ENCODE assay signal across 24 cellular contexts in the genomic region with DNA sequence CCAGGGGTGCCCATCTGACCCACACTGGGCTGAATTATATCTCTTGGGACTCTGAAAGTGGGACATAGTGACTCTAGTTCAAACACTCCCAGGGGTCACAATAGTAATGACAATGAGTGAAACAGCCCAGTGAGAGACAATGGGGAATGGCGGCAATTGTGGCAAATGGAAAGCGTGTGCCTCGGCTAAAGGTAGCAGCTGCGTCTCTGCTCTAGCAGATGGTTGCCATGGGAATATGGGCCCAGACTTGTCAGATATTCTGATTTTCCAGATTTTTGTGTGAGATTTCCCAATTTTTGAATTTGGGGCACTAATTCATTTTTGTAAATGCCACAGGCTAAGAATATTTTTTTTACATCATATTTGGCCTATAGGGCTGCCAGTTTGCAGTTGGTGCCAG. TPM values are rescaled to one million over a fixed set of nuclear protein-coding genes. Genes with fewer than 3 reads are reported as not detected.
DNase-seq lines count a peak whose midpoint lies in the region; ATAC-seq and TF ChIP-seq lines count a peak whose summit lies in the region.
"Had no signal": no experiment of that assay in that cellular context is flagged by ENCODE, and none has a peak within 500 bp of the region (broad histone marks: within the 10 kb centered on the region; RNA-seq: fewer than 3 reads in every experiment).

No MANE protein-coding gene starts in this region.

- H3K27ac Mint-ChIP-seq in activated naive CD8-positive, alpha-beta T cell = peak overlapping the region; percentile 73
- H3K27ac Mint-ChIP-seq in activated naive CD8-positive, alpha-beta T cell treated with anti-CD3 and anti-CD28 coated beads for 36 hours = no peak overlapping the region
- peak overlapping the region; percentile 23 to 84 for H3K27ac Mint-ChIP-seq in effector memory CD8-positive, alpha-beta T cell
- H3K27ac Mint-ChIP-seq: activated naive CD4-positive, alpha-beta T cell treated with anti-CD3 and anti-CD28 coated beads for 36 hours had no signal

- ATAC-seq in Panc1 (no peak), GM21786 (IDR thresholded peaks at IDR 0.05; ENCODE audit: unreplicated experiment) (no peak)
- ATAC-seq in effector memory CD8-positive, alpha-beta T cell (replicated peaks) = no peak
- ATAC-seq: activated T-cell treated with anti-CD3 and anti-CD28 coated beads, Interleukin-2, amount 50 U/mL, for 4 hours; SK-N-SH treated with all-trans-retinoic acid at 6 μM for 48 hours had no signal

- peaks cover 35% of the 10 kb centered on the region for H3K4me1 ChIP-seq in Panc1 (ENCODE audit: control insufficient read depth, insufficient read depth, low read length)
- no peaks in the 10 kb centered on the region; the same call in 1 of the 2 replicates for H3K4me1 ChIP-seq in HAP-1

- H3K27me3 ChIP-seq in Panc1 (ENCODE audit: control insufficient read depth, insufficient read depth, low read length) (no peaks in the 10 kb centered on the region), HAP-1 (ENCODE audit: low read depth) (no peaks in the 10 kb centered on the region)
- H3K27me3 ChIP-seq: MG63, suprapubic skin had no signal

- H3K4me1 Mint-ChIP-seq in activated naive CD8-positive, alpha-beta T cell (ENCODE audit: low read depth) = peaks cover 71% of the 10 kb centered on the region
- H3K4me1 Mint-ChIP-seq in activated naive CD8-positive, alpha-beta T cell treated with anti-CD3 and anti-CD28 coated beads for 36 hours = peaks cover 56% of the 10 kb centered on the region
- H3K4me1 Mint-ChIP-seq in effector memory CD8-positive, alpha-beta T cell (ENCODE audit: low read depth in 2 of 2) = peaks cover 37 to 50% of the 10 kb centered on the region in 2 donors

- TF ChIP-seq CTCF in Panc1 (IDR thresholded peaks at IDR 0.05) = no peak

- POLR2A ChIA-PET in Panc1 (lab: Charles Lee) = no interaction called here

- in situ Hi-C loops in Panc1 (cut with HindIII; ENCODE audit: low pct_unique_long_range_greater_than_20kb, low sequenced_read_pairs) = no loop called here
- in situ Hi-C loops in HAP-1 (cut with MboI; ENCODE audit: low sequenced_read_pairs) = no loop called here

- no peaks in the 10 kb centered on the region for H3K9me3 Mint-ChIP-seq in activated naive CD8-positive, alpha-beta T cell (ENCODE audit: low read depth)
- H3K9me3 Mint-ChIP-seq in activated naive CD8-positive, alpha-beta T cell treated with anti-CD3 and anti-CD28 coated beads for 36 hours = no peaks in the 10 kb centered on the region
- no peaks in the 10 kb centered on the region for H3K9me3 Mint-ChIP-seq in effector memory CD8-positive, alpha-beta T cell
- H3K9me3 Mint-ChIP-seq: activated naive CD4-positive, alpha-beta T cell treated with anti-CD3 and anti-CD28 coated beads for 36 hours; activated T-cell treated with anti-CD3 and anti-CD28 coated beads, Interleukin-2, amount 50 U/mL, for 4 hours; CD4-positive, alpha-beta memory T cell had no signal

- intact Hi-C loops in Panc1 (cut with micrococcal nuclease; ENCODE audit: unreplicated experiment) = no loop called here

- peak overlapping the region; percentile 25; the same call in 1 of the 2 replicates for H3K27ac ChIP-seq in Panc1 (ENCODE audit: low read length)
- H3K27ac ChIP-seq: suprapubic skin, WERI-Rb-1 had no signal

- H3K4me3 ChIP-seq in Panc1 (ENCODE audit: low read depth in 2 of 2, low read length in 2 of 2) = no peak overlapping the region
- no peak overlapping the region for H3K4me3 ChIP-seq in HAP-1
- H3K4me3 ChIP-seq: MG63, skin epidermis, suprapubic skin had no signal

- no peaks in the 10 kb centered on the region for H3K27me3 Mint-ChIP-seq in activated naive CD8-positive, alpha-beta T cell
- H3K27me3 Mint-ChIP-seq in activated naive CD8-positive, alpha-beta T cell treated with anti-CD3 and anti-CD28 coated beads for 36 hours = no peaks in the 10 kb centered on the region
- no peaks in the 10 kb centered on the region for H3K27me3 Mint-ChIP-seq in effector memory CD8-positive, alpha-beta T cell
- H3K27me3 Mint-ChIP-seq: CD4-positive, alpha-beta memory T cell had no signal

- H3K36me3 ChIP-seq in Panc1 (ENCODE audit: control insufficient read depth, insufficient read depth, low read length) = no peaks in the 10 kb centered on the region
- H3K36me3 ChIP-seq in HAP-1 (replicated peaks) = no peaks in the 10 kb centered on the region
- H3K36me3 ChIP-seq: MG63, suprapubic skin, WERI-Rb-1 had no signal

- no peak overlapping the region for H3K4me3 Mint-ChIP-seq in activated naive CD8-positive, alpha-beta T cell
- no peak overlapping the region for H3K4me3 Mint-ChIP-seq in activated naive CD8-positive, alpha-beta T cell treated with anti-CD3 and anti-CD28 coated beads for 36 hours
- H3K4me3 Mint-ChIP-seq in effector memory CD8-positive, alpha-beta T cell = peak overlapping the region in 1 of 2 donors; percentile 49
- H3K4me3 Mint-ChIP-seq: activated naive CD4-positive, alpha-beta T cell treated with anti-CD3 and anti-CD28 coated beads for 36 hours; activated T-cell treated with anti-CD3 and anti-CD28 coated beads, Interleukin-2, amount 50 U/mL, for 4 hours had no signal

- no peaks in the 10 kb centered on the region for H3K9me3 ChIP-seq in Panc1 (ENCODE audit: control insufficient read depth, insufficient read depth, low read depth, low read length)
- H3K9me3 ChIP-seq in HAP-1 = no peaks in the 10 kb centered on the region
- H3K9me3 ChIP-seq: MG63, suprapubic skin had no signal

- no TSS peak for BruUV-seq in Panc1 (replicated peaks; lab: Mats Ljungman, UMichigan)

- DNase-seq in activated naive CD8-positive, alpha-beta T cell treated with anti-CD3 and anti-CD28 coated beads for 36 hours = no peak
- DNase-seq in Panc1 (ENCODE audit: low read depth, low spot score) = no peak
- no peak for DNase-seq in effector memory CD8-positive, alpha-beta T cell
- no peak for DNase-seq in HAP-1 (ENCODE audit: low spot score in 2 of 2)
- DNase-seq in stimulated activated CD4-positive, alpha-beta T cell treated with anti-CD3 and anti-CD28 coated beads, Interleukin-4, amount 100 ng/mL, for 24 hours = no peak
- DNase-seq: activated CD4-positive, alpha-beta T cell treated with anti-CD3 and anti-CD28 coated beads, Interleukin-2, amount 50 U/mL, for 4 hours; activated naive CD4-positive, alpha-beta T cell treated with anti-CD3 and anti-CD28 coated beads for 36 hours; activated T-cell treated with anti-CD3 and anti-CD28 coated beads, Interleukin-2, amount 50 U/mL, for 4 hours; CD4-positive, alpha-beta memory T cell; cerebellar nuclear complex; DMS153; GDM1; MG63; NCI-H1417; NCI-H2081; NCI-H446 treated with DMSO at 0.1 percent for 48 hours; stimulated activated CD4-positive, alpha-beta T cell treated with anti-CD3 and anti-CD28 coated beads, Interleukin-1b, Interleukin-23, amount 100 ng/mL, for 48 hours; T-helper 9 cell; WERI-Rb-1 had no signal

- no peaks in the 10 kb centered on the region for H3K36me3 Mint-ChIP-seq in activated naive CD8-positive, alpha-beta T cell
- H3K36me3 Mint-ChIP-seq in activated naive CD8-positive, alpha-beta T cell treated with anti-CD3 and anti-CD28 coated beads for 36 hours = no peaks in the 10 kb centered on the region
- H3K36me3 Mint-ChIP-seq in effector memory CD8-positive, alpha-beta T cell (ENCODE audit: insufficient read depth) = peaks cover 2% of the 10 kb centered on the region
- H3K36me3 Mint-ChIP-seq: CD4-positive, alpha-beta memory T cell had no signal

- CTCF ChIA-PET in Panc1 (lab: Charles Lee) = no interaction called here

RNA-seq across cellular contexts. Expression of a gene that starts 21.4 kb away (rescaled TPM):
- 100 to 1,000 TPM; 342 to 357 TPM for total RNA-seq in activated naive CD8-positive, alpha-beta T cell treated with anti-CD3 and anti-CD28 coated beads for 36 hours
- 559 TPM for total RNA-seq in Panc1 (2021; ENCODE audit: unreplicated experiment)
- 217 TPM for polyA plus RNA-seq in Panc1 (2012; ENCODE audit: insufficient read length)

RNA-seq across cellular contexts. Expression of a gene that starts 54.1 kb away (rescaled TPM):
- 100 to 1,000 TPM; 221 to 222 TPM for total RNA-seq in activated naive CD8-positive, alpha-beta T cell treated with anti-CD3 and anti-CD28 coated beads for 36 hours
- 163 TPM for total RNA-seq in Panc1 (2021; ENCODE audit: unreplicated experiment)
- 127 TPM for polyA plus RNA-seq in Panc1 (2012; ENCODE audit: insufficient read length)
